8 cellular contexts compared by ENCODE assay signal in the genomic region with DNA sequence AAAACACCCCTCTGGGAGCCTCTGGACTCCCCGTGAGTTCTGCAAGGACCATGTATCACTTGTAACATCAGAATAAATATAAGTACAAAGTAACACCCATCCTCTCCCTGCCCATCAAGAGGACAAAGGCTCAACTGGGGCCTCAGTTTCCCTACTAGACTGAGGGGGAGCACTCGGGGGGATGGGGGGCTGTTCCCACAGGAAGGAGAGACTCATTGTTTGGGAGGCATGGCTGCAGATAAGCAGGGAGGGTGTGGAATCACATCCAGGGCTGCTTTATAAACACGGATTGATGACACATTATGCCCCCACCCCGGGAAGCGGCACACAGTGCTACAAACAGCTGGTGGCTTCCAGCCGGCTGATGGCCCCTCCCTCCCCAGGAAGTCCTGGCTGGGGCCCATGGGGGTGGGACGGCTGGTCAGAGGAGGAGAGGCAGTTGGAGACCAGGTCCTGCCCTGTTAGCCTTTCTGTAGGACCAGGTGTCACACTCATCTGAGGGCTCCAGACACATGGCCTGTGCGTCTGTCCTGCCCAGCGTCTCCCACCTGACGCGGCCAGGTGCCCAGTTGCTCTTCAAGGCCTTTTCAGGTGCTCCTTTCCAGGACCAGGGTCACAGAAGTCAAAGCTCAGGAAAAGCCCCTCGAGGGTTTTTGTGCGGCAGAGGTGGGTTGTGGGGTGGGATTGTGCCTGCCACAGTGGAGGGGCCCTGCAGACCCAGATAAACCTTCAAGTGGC. TPM values are rescaled to one million over a fixed set of nuclear protein-coding genes. Genes with fewer than 3 reads are reported as not detected.
DNase-seq lines count a peak whose midpoint lies in the region; ATAC-seq, FAIRE-seq and TF ChIP-seq lines count a peak whose summit lies in the region.

No MANE protein-coding gene starts in this region.

- intact Hi-C loops in activated CD4-positive, alpha-beta memory T cell treated with anti-CD3 and anti-CD28 coated beads for 36 hours (cut with micrococcal nuclease), result no loop called here
- intact Hi-C loops in psoas muscle (cut with DNase I), result no loop called here

- no peaks in the 10 kb centered on the region for H3K9me3 Mint-ChIP-seq in CD8-positive, alpha-beta memory T cell
- H3K9me3 Mint-ChIP-seq in activated CD4-positive, alpha-beta memory T cell treated with anti-CD3 and anti-CD28 coated beads for 36 hours, result no peaks in the 10 kb centered on the region

- peaks cover 16 to 17% of the 10 kb centered on the region in 2 donors for H3K27me3 Mint-ChIP-seq in CD8-positive, alpha-beta memory T cell
- peaks cover 17% of the 10 kb centered on the region for H3K27me3 Mint-ChIP-seq in activated CD4-positive, alpha-beta memory T cell treated with anti-CD3 and anti-CD28 coated beads for 36 hours

- 27 to 50% methylated on average over 1 to 3 of the region's 13 CpGs for WGBS in gastroesophageal sphincter (ENCODE audit: low coverage in 1 of 2), 2 donors
- 26 to 34% (median 32%) methylated on average over 13 of the region's 13 CpGs for WGBS in psoas muscle, 3 donors

- peaks cover 25% of the 10 kb centered on the region for H3K4me1 ChIP-seq in CD8-positive, alpha-beta memory T cell (ENCODE audit: insufficient read depth, low read length)
- H3K4me1 ChIP-seq in gastroesophageal sphincter, result peaks cover 0 to 76% (median 42%) of the 10 kb centered on the region in 3 donors
- H3K4me1 ChIP-seq in psoas muscle, result peaks cover 38% of the 10 kb centered on the region

- H3K4me3 Mint-ChIP-seq in CD8-positive, alpha-beta memory T cell, result peak overlapping the region; percentile 56 to 91 (median 75)
- peak overlapping the region; percentile 75 for H3K4me3 Mint-ChIP-seq in activated CD4-positive, alpha-beta memory T cell treated with anti-CD3 and anti-CD28 coated beads for 36 hours

- peak overlapping the region; percentile 65 for H3K27ac ChIP-seq in CD8-positive, alpha-beta memory T cell (ENCODE audit: low read depth, low read length)
- H3K27ac ChIP-seq in gastroesophageal sphincter (peak overlapping the region; percentile 58 to 97 (median 94)), psoas muscle (peak overlapping the region; percentile 94)

- H3K27ac Mint-ChIP-seq in CD8-positive, alpha-beta memory T cell, result peak overlapping the region in 4 of 8 donors; percentile 23 to 77 (median 31)
- H3K27ac Mint-ChIP-seq in activated CD4-positive, alpha-beta memory T cell treated with anti-CD3 and anti-CD28 coated beads for 36 hours, result peak overlapping the region; percentile 28

- peak; percentile 71 for FAIRE-seq in HTR-8/SVneo (lab: Jason Lieb, UNC)

- H3K27me3 ChIP-seq in CD8-positive, alpha-beta memory T cell (ENCODE audit: insufficient read depth, low read length, poor library complexity, severe bottlenecking), result peaks cover 18% of the 10 kb centered on the region
- H3K27me3 ChIP-seq in gastroesophageal sphincter (no peaks in the 10 kb centered on the region), psoas muscle (ENCODE audit: insufficient read depth in 3 of 3, low read length in 2 of 3) (no peaks in the 10 kb centered on the region)

- no peak for DNase-seq in CD8-positive, alpha-beta memory T cell
- peak; percentile 60 for DNase-seq in HTR-8/SVneo (ENCODE audit: insufficient read length, low spot score)
- DNase-seq in activated CD4-positive, alpha-beta memory T cell treated with anti-CD3 and anti-CD28 coated beads for 36 hours, result peak; percentile 32
- DNase-seq in psoas muscle, result peak; percentile 86 to 92
- no peak for DNase-seq in central memory CD4-positive, alpha-beta T cell

- no peaks in the 10 kb centered on the region for H3K36me3 ChIP-seq in CD8-positive, alpha-beta memory T cell (ENCODE audit: insufficient read depth, low read length)
- H3K36me3 ChIP-seq in gastroesophageal sphincter (peaks cover 0 to 21% of the 10 kb centered on the region in 2 donors), psoas muscle (ENCODE audit: insufficient read depth in 1 of 2, low read depth in 1 of 2) (peaks cover 0 to 19% of the 10 kb centered on the region in 2 donors)

- H3K4me3 ChIP-seq in CD8-positive, alpha-beta memory T cell (ENCODE audit: low read length), result no peak overlapping the region
- H3K4me3 ChIP-seq in gastroesophageal sphincter (peak overlapping the region in 1 of 2 donors; percentile 95), psoas muscle (peak overlapping the region; percentile 91)

- CTCF ChIA-PET in CD8-positive, alpha-beta memory T cell (lab: Charles Lee), result interaction anchor here (1.3 to 3.9 kb wide), 4 partner anchors 11 to 30 kb away, joined by 3 to 24 read pairs (median 8); no protein-coding TSS in a partner anchor
- CTCF ChIA-PET in activated CD4-positive, alpha-beta memory T cell treated with anti-CD3 and anti-CD28 coated beads for 36 hours (lab: Charles Lee), result interaction anchor here (0.7 to 3.9 kb wide), 5 partner anchors 9 to 30 kb away, joined by 3 to 35 read pairs (median 22); no protein-coding TSS in a partner anchor

- H3K9me3 ChIP-seq in CD8-positive, alpha-beta memory T cell (ENCODE audit: low read length), result no peaks in the 10 kb centered on the region
- no peaks in the 10 kb centered on the region for H3K9me3 ChIP-seq in gastroesophageal sphincter
- H3K9me3 ChIP-seq in psoas muscle, result no peaks in the 10 kb centered on the region

- POLR2A ChIA-PET in CD8-positive, alpha-beta memory T cell (lab: Charles Lee), result interaction anchor here (0.9 kb wide), 1 partner anchor 20 kb away, joined by 3 read pairs; no protein-coding TSS in a partner anchor
- POLR2A ChIA-PET in activated CD4-positive, alpha-beta memory T cell treated with anti-CD3 and anti-CD28 coated beads for 36 hours (lab: Charles Lee), result interaction anchor here (1.0 to 2.0 kb wide), 4 partner anchors 9 to 23 kb away, joined by 3 to 7 read pairs (median 6); a partner anchor contains a TSS

- ATAC-seq in gastroesophageal sphincter, result peak; percentile 64
- ATAC-seq in psoas muscle, result peak; percentile 23 to 39 (median 31)
- no peak for ATAC-seq in GM18519 (IDR thresholded peaks at IDR 0.05; ENCODE audit: low FRiP score, unreplicated experiment)
- no peak for ATAC-seq in GM19351 (IDR thresholded peaks at IDR 0.05; ENCODE audit: unreplicated experiment)

- peaks cover 0 to 20% (median 0%) of the 10 kb centered on the region in 3 donors for H3K36me3 Mint-ChIP-seq in CD8-positive, alpha-beta memory T cell
- H3K36me3 Mint-ChIP-seq in activated CD4-positive, alpha-beta memory T cell treated with anti-CD3 and anti-CD28 coated beads for 36 hours, result peaks cover 6% of the 10 kb centered on the region

- TF ChIP-seq POLR2A in gastroesophageal sphincter (IDR thresholded peaks at IDR 0.05), result peak; percentile 9 to 24

- TF ChIP-seq CTCF in gastroesophageal sphincter (IDR thresholded peaks at IDR 0.05) (no peak), psoas muscle (IDR thresholded peaks at IDR 0.05) (no peak)

- peaks cover 20 to 40% (median 28%) of the 10 kb centered on the region in 3 donors for H3K4me1 Mint-ChIP-seq in CD8-positive, alpha-beta memory T cell
- H3K4me1 Mint-ChIP-seq in activated CD4-positive, alpha-beta memory T cell treated with anti-CD3 and anti-CD28 coated beads for 36 hours (ENCODE audit: low read depth), result peaks cover 32% of the 10 kb centered on the region

- no peak for TF ChIP-seq EP300 in gastroesophageal sphincter (IDR thresholded peaks at IDR 0.05)

RNA-seq across cellular contexts. Expression of a gene that starts 1.3 kb away (rescaled TPM):
- 10 to 100 TPM; 47.5 to 48.2 TPM for total RNA-seq in CD8-positive, alpha-beta memory T cell
- polyA plus RNA-seq in CD8-positive, alpha-beta memory T cell, result 58.1 TPM
- 10 to 100 TPM; 53.1 to 58.7 TPM for total RNA-seq in activated CD4-positive, alpha-beta memory T cell treated with anti-CD3 and anti-CD28 coated beads for 36 hours
- total RNA-seq in gastroesophageal sphincter (100 to 1,000 TPM in 2 of 4 donors, 10 to 100 TPM in 2; 57.4 to 114 (median 92.4) TPM), psoas muscle (10 to 100 TPM; 23.0 to 43.1 (median 37.8) TPM)
- polyA plus RNA-seq in psoas muscle, result 10 to 100 TPM; 53.8 to 68.1 (median 57.7) TPM

RNA-seq across cellular contexts. Expression of a gene that starts 4.3 kb away (rescaled TPM):
- under 1 TPM; 0.53 to 0.59 TPM for total RNA-seq in CD8-positive, alpha-beta memory T cell
- not detected for polyA plus RNA-seq in CD8-positive, alpha-beta memory T cell
- total RNA-seq in activated CD4-positive, alpha-beta memory T cell treated with anti-CD3 and anti-CD28 coated beads for 36 hours, result under 1 TPM in 1 of 2 experiments, not detected in 1; 0.43 TPM
- total RNA-seq in gastroesophageal sphincter (10 to 100 TPM; 21.0 to 52.3 (median 33.0) TPM), psoas muscle (10 to 100 TPM in 3 of 4 donors, 1 to 10 TPM in 1; 9.0 to 24.8 (median 20.8) TPM)
- polyA plus RNA-seq in psoas muscle, result 10 to 100 TPM; 11.4 to 22.2 (median 15.3) TPM

RNA-seq across cellular contexts. Expression of a gene that starts 23.1 kb away (rescaled TPM):
- total RNA-seq in CD8-positive, alpha-beta memory T cell, result 100 to 1,000 TPM; 108 to 110 TPM
- 16.3 TPM for polyA plus RNA-seq in CD8-positive, alpha-beta memory T cell
- total RNA-seq in activated CD4-positive, alpha-beta memory T cell treated with anti-CD3 and anti-CD28 coated beads for 36 hours, result 10 to 100 TPM; 48.5 to 51.1 TPM
- total RNA-seq in gastroesophageal sphincter, result 10 to 100 TPM; 25.6 to 34.4 (median 28.5) TPM
- 10 to 100 TPM; 40.0 to 62.0 (median 48.9) TPM for total RNA-seq in psoas muscle
- 10 to 100 TPM; 65.3 to 82.2 (median 70.5) TPM for polyA plus RNA-seq in psoas muscle

RNA-seq across cellular contexts. Expression of a gene that starts 23.3 kb away (rescaled TPM):
- total RNA-seq in CD8-positive, alpha-beta memory T cell, result 10 to 100 TPM; 63.6 to 63.9 TPM
- polyA plus RNA-seq in CD8-positive, alpha-beta memory T cell, result 35.1 TPM
- total RNA-seq in activated CD4-positive, alpha-beta memory T cell treated with anti-CD3 and anti-CD28 coated beads for 36 hours, result 10 to 100 TPM; 39.9 to 45.3 TPM
- total RNA-seq in gastroesophageal sphincter (1 to 10 TPM; 2.6 to 5.1 (median 4.5) TPM), psoas muscle (10 to 100 TPM in 2 of 4 donors, 1 to 10 TPM in 2; 5.8 to 16.2 (median 9.0) TPM)
- polyA plus RNA-seq in psoas muscle, result 10 to 100 TPM in 2 of 3 donors, 1 to 10 TPM in 1; 8.9 to 17.5 (median 11.7) TPM

Comparison
In these comparisons a context has a peak if more than half of its experiments do, and no peak if none do; other contexts are left out.
1. DNase-seq: peak in HTR-8/SVneo (single experiment), activated CD4-positive, alpha-beta memory T cell treated with anti-CD3 and anti-CD28 coated beads for 36 hours (single experiment) and psoas muscle (2 of 2); none in CD8-positive, alpha-beta memory T cell (0 of 5) and central memory CD4-positive, alpha-beta T cell (single experiment).
2. ATAC-seq: peak in gastroesophageal sphincter (single experiment) and psoas muscle (4 of 4); none in GM18519 (single experiment) and GM19351 (single experiment).
3. RNA of a gene that starts 4.3 kb away (total RNA-seq): 21.0 to 52.3 TPM in gastroesophageal sphincter and 9.0 to 24.8 TPM in psoas muscle; 0.53 to 0.59 TPM in CD8-positive, alpha-beta memory T cell and 0.43 TPM in activated CD4-positive, alpha-beta memory T cell treated with anti-CD3 and anti-CD28 coated beads for 36 hours; every median in the first group is over 4 times any median in the second.
4. Peak in every context shown above with its lines, with median percentiles within 50 percentile points of each other: H3K27ac ChIP-seq.